23 cellular contexts compared by ENCODE assay signal in genomic region chr3:173404156-173404555, GRCh38. TPM values are rescaled to one million over a fixed set of nuclear protein-coding genes. Genes with fewer than 3 reads are reported as not detected.
"Had no signal": no experiment of that assay in that cellular context is flagged by ENCODE, and none has a peak within 500 bp of the region (broad histone marks: within the 10 kb centered on the region; RNA-seq: fewer than 3 reads in every experiment).

No MANE protein-coding gene starts in this region.

- DNase-seq: central memory CD4-positive, alpha-beta T cell; dermis blood vessel endothelial cell; effector CD4-positive, alpha-beta T cell; gastrocnemius medialis; kidney glomerular epithelial cell; mammary epithelial cell; natural killer cell; ovary; right cardiac atrium; small intestine; stimulated activated CD4-positive, alpha-beta T cell treated with anti-CD3 and anti-CD28 coated beads, Interleukin-12 subunit alpha, Interleukin-12 subunit beta, amount 100 ng/mL, for 4 hours; stimulated activated naive CD4-positive, alpha-beta T cell; stomach; tibial artery; upper lobe of left lung; uterus had no signal

- H3K9me3 ChIP-seq: esophagus muscularis mucosa, gastrocnemius medialis, ovary, stomach, suprapubic skin, tibial artery, upper lobe of left lung, uterus had no signal

- H3K4me1 Mint-ChIP-seq: natural killer cell had no signal

- H3K27ac Mint-ChIP-seq: natural killer cell, progenitor cell of endocrine pancreas had no signal

- ATAC-seq: gastrocnemius medialis, left lobe of liver, natural killer cell, right cardiac atrium had no signal

- H3K36me3 Mint-ChIP-seq: natural killer cell had no signal

- H3K27me3 ChIP-seq: esophagus muscularis mucosa, ovary, stomach, suprapubic skin, tibial artery, upper lobe of left lung, uterus had no signal

- H3K9me3 Mint-ChIP-seq: neural crest cell had no signal

- H3K27ac ChIP-seq: epithelial cell of prostate, esophagus muscularis mucosa, gastrocnemius medialis, hepatocyte, ovary, stomach, suprapubic skin, tibial artery, upper lobe of left lung, uterus had no signal

- H3K4me3 Mint-ChIP-seq: natural killer cell, neural crest cell had no signal

- H3K4me3 ChIP-seq: esophagus muscularis mucosa, gastrocnemius medialis, hepatocyte, ovary, stomach, suprapubic skin, tibial artery, upper lobe of left lung, uterus had no signal

- H3K36me3 ChIP-seq: esophagus muscularis mucosa, gastrocnemius medialis, ovary, stomach, suprapubic skin, tibial artery, upper lobe of left lung, uterus had no signal

- H3K4me1 ChIP-seq: gastrocnemius medialis, suprapubic skin, upper lobe of left lung, uterus had no signal

RNA-seq across cellular contexts. Expression of gene NLGN1, which starts 6.6 kb away (rescaled TPM):
- total RNA-seq: left lobe of liver, natural killer cell had no signal
